ENCODE assay signal across 31 cellular contexts in genomic region chr2:28902584-28902983, GRCh38.
"Had no signal": no experiment of that assay in that cellular context is flagged by ENCODE, and none has a peak within 500 bp of the region (broad histone marks: within the 10 kb centered on the region; RNA-seq: fewer than 3 reads in every experiment).

No MANE protein-coding gene starts in this region.

- H3K27ac Mint-ChIP-seq: activated CD4-positive, alpha-beta memory T cell treated with anti-CD3 and anti-CD28 coated beads, Interleukin-2, amount 10 ng/mL, durations not matched to agents 7 days and 5 days; activated CD8-positive, alpha-beta memory T cell treated with anti-CD3 and anti-CD28 coated beads, Interleukin-2, amount 10 ng/mL, durations not matched to agents 7 days and 5 days; activated naive CD4-positive, alpha-beta T cell treated with anti-CD3 and anti-CD28 coated beads, Interleukin-2, amount 50 U/mL, for 24 hours; activated naive CD8-positive, alpha-beta T cell treated with anti-CD3 and anti-CD28 coated beads, Interleukin-2, amount 50 U/mL, for 24 hours; immature natural killer cell; stimulated activated naive B cell treated with anti-CD40 and anti-IgM and Interleukin-4, amounts not matched to agents 10 μg/mL and 1 μg/mL and 100 μg/mL, for 72 hours; T-helper 2 cell treated with Interferon-gamma antibody and Interleukin-4, amounts not matched to agents 5 μg/mL and 100 μg/mL, for 36 hours had no signal

- H3K4me3 ChIP-seq: heart left ventricle, pancreas, psoas muscle, smooth muscle cell, stomach, thyroid gland, upper lobe of right lung had no signal

- DNase-seq: activated CD4-positive, alpha-beta memory T cell treated with anti-CD3 and anti-CD28 coated beads, Interleukin-2, amount 10 ng/mL, durations not matched to agents 7 days and 5 days; activated CD4-positive, alpha-beta T cell treated with anti-CD3 and anti-CD28 coated beads for 4 hours; activated CD4-positive, CD25-positive, alpha-beta regulatory T cell; activated CD8-positive, alpha-beta memory T cell treated with anti-CD3 and anti-CD28 coated beads, Interleukin-2, amount 10 ng/mL, durations not matched to agents 7 days and 5 days; activated gamma-delta T cell treated with Interleukin-2 at 50 U/mL for 16 hours; activated naive CD8-positive, alpha-beta T cell treated with anti-CD3 and anti-CD28 coated beads, Interleukin-2, amount 50 U/mL, for 24 hours; amygdala; caudate nucleus; foreskin keratinocyte; heart left ventricle; hypothalamus; immature natural killer cell; kidney; left colon; mammary epithelial cell; midbrain; naive thymus-derived CD4-positive, alpha-beta T cell; pancreas; psoas muscle; stimulated activated CD4-positive, alpha-beta T cell treated with anti-CD3 and anti-CD28 coated beads, Interleukin-1b, Interleukin-23, amount 100 ng/mL, for 48 hours; stimulated activated CD4-positive, alpha-beta T cell treated with anti-CD3 and anti-CD28 coated beads, Interleukin-4, amount 100 ng/mL, for 4 hours; stimulated activated CD8-positive, alpha-beta memory T cell treated with anti-CD3 and anti-CD28 coated beads, Interleukin-4, amount 100 ng/mL, for 48 hours; stimulated activated naive B cell treated with anti-CD40 and anti-IgM and Interleukin-4, amounts not matched to agents 10 μg/mL and 1 μg/mL and 100 μg/mL, for 72 hours; stomach; T-helper 1 cell; thyroid gland; upper lobe of right lung had no signal

- H3K9me3 ChIP-seq: heart left ventricle, pancreas, psoas muscle, stomach, thyroid gland, upper lobe of right lung had no signal

- H3K4me3 Mint-ChIP-seq: activated CD4-positive, alpha-beta memory T cell treated with anti-CD3 and anti-CD28 coated beads, Interleukin-2, amount 10 ng/mL, durations not matched to agents 7 days and 5 days; activated CD8-positive, alpha-beta memory T cell treated with anti-CD3 and anti-CD28 coated beads, Interleukin-2, amount 10 ng/mL, durations not matched to agents 7 days and 5 days; activated naive CD4-positive, alpha-beta T cell treated with anti-CD3 and anti-CD28 coated beads, Interleukin-2, amount 50 U/mL, for 24 hours; activated naive CD8-positive, alpha-beta T cell treated with anti-CD3 and anti-CD28 coated beads, Interleukin-2, amount 50 U/mL, for 24 hours; immature natural killer cell; naive thymus-derived CD4-positive, alpha-beta T cell; stimulated activated naive B cell treated with anti-CD40 and anti-IgM and Interleukin-4, amounts not matched to agents 10 μg/mL and 1 μg/mL and 100 μg/mL, for 72 hours; T-helper 2 cell treated with Interferon-gamma antibody and Interleukin-4, amounts not matched to agents 5 μg/mL and 100 μg/mL, for 36 hours had no signal

- H3K9me3 Mint-ChIP-seq: activated CD4-positive, alpha-beta memory T cell treated with anti-CD3 and anti-CD28 coated beads, Interleukin-2, amount 10 ng/mL, durations not matched to agents 7 days and 5 days; activated naive CD4-positive, alpha-beta T cell treated with anti-CD3 and anti-CD28 coated beads, Interleukin-2, amount 50 U/mL, for 24 hours; activated naive CD8-positive, alpha-beta T cell treated with anti-CD3 and anti-CD28 coated beads, Interleukin-2, amount 50 U/mL, for 24 hours; immature natural killer cell; naive thymus-derived CD4-positive, alpha-beta T cell; stimulated activated naive B cell treated with anti-CD40 and anti-IgM and Interleukin-4, amounts not matched to agents 10 μg/mL and 1 μg/mL and 100 μg/mL, for 72 hours; T-helper 2 cell treated with Interferon-gamma antibody and Interleukin-4, amounts not matched to agents 5 μg/mL and 100 μg/mL, for 36 hours had no signal

- H3K27ac ChIP-seq: foreskin keratinocyte, heart left ventricle, pancreas, psoas muscle, stomach, thyroid gland, upper lobe of right lung had no signal

- ATAC-seq: activated CD8-positive, alpha-beta memory T cell treated with anti-CD3 and anti-CD28 coated beads, Interleukin-2, amount 10 ng/mL, durations not matched to agents 7 days and 5 days; activated naive CD8-positive, alpha-beta T cell treated with anti-CD3 and anti-CD28 coated beads, Interleukin-2, amount 50 U/mL, for 24 hours; esophagus mucosa; foreskin keratinocyte; heart left ventricle; left colon; naive thymus-derived CD4-positive, alpha-beta T cell; pancreas; psoas muscle; stimulated activated naive B cell treated with anti-CD40 and anti-IgM and Interleukin-4, amounts not matched to agents 10 μg/mL and 1 μg/mL and 100 μg/mL, for 72 hours; upper lobe of right lung had no signal

- H3K27me3 Mint-ChIP-seq: activated CD4-positive, alpha-beta memory T cell treated with anti-CD3 and anti-CD28 coated beads, Interleukin-2, amount 10 ng/mL, durations not matched to agents 7 days and 5 days; activated CD8-positive, alpha-beta memory T cell treated with anti-CD3 and anti-CD28 coated beads, Interleukin-2, amount 10 ng/mL, durations not matched to agents 7 days and 5 days; activated naive CD4-positive, alpha-beta T cell treated with anti-CD3 and anti-CD28 coated beads, Interleukin-2, amount 50 U/mL, for 24 hours; activated naive CD8-positive, alpha-beta T cell treated with anti-CD3 and anti-CD28 coated beads, Interleukin-2, amount 50 U/mL, for 24 hours; naive thymus-derived CD4-positive, alpha-beta T cell; stimulated activated naive B cell treated with anti-CD40 and anti-IgM and Interleukin-4, amounts not matched to agents 10 μg/mL and 1 μg/mL and 100 μg/mL, for 72 hours had no signal
